ENCODE assay signal across 9 cellular contexts in genomic region chr2:113910110-113910717, GRCh38. TPM values are rescaled to one million over a fixed set of nuclear protein-coding genes. Genes with fewer than 3 reads are reported as not detected.
A peak's percentile ranks its signal among the peaks of the same experiment; 100 is the strongest.
DNase-seq lines count a peak whose midpoint lies in the region; ATAC-seq and TF ChIP-seq lines count a peak whose summit lies in the region.
"Had no signal": no experiment of that assay in that cellular context is flagged by ENCODE, and none has a peak within 500 bp of the region (broad histone marks: within the 10 kb centered on the region; RNA-seq: fewer than 3 reads in every experiment).

No MANE protein-coding gene starts in this region.

- dilution Hi-C loops in IMR-90 (cut with HindIII; ENCODE audit: low sequenced_read_pairs, unreplicated experiment) = no loop called here

- TF ChIP-seq CTCF in IMR-90 (conservative IDR thresholded peaks at IDR 0.05; ENCODE audit: low read depth, low read length) = no peak

- peaks cover 44 to 88% (median 60%) of the 10 kb centered on the region in 4 donors for H3K4me1 Mint-ChIP-seq in CD4-positive, alpha-beta memory T cell

- peaks cover 0 to 30% of the 10 kb centered on the region in 2 experiments; a peak in 2 of 4 replicates for H3K79me1 ChIP-seq in IMR-90 (ENCODE audit: low read depth in 1 of 2, low read length in 2 of 2)

- H3K27ac ChIP-seq in CD4-positive, alpha-beta memory T cell (ENCODE audit: low read depth, low read length) = peak overlapping the region; percentile 6
- no peak overlapping the region for H3K27ac ChIP-seq in IMR-90 (ENCODE audit: insufficient read depth, low read length)
- H3K27ac ChIP-seq: coronary artery had no signal

- H3K56ac ChIP-seq in IMR-90 (ENCODE audit: extremely low read depth, insufficient read depth, low read length) = no peak overlapping the region

- no peak overlapping the region for H2AFZ ChIP-seq in IMR-90 (replicated peaks; ENCODE audit: low read length, poor library complexity)

- no peak overlapping the region for H3K4ac ChIP-seq in IMR-90 (ENCODE audit: low read depth, low read length)

- H3K4me3 ChIP-seq in CD4-positive, alpha-beta memory T cell (ENCODE audit: low read length in 2 of 2) = no peak overlapping the region
- H3K4me3 ChIP-seq in IMR-90 (ENCODE audit: insufficient read depth, low read depth, low read length) = no peak overlapping the region
- H3K4me3 ChIP-seq: coronary artery had no signal

- H4K91ac ChIP-seq in IMR-90 (ENCODE audit: insufficient read depth, low read depth, low read length) = no peak overlapping the region

- H2BK15ac ChIP-seq in IMR-90 (ENCODE audit: low read depth, low read length) = no peak overlapping the region

- peak overlapping the region in 7 of 8 donors; percentile 52 to 88 (median 62) for H3K4me3 Mint-ChIP-seq in CD4-positive, alpha-beta memory T cell

- H2BK5ac ChIP-seq in IMR-90 (ENCODE audit: low read depth, low read length, poor library complexity, severe bottlenecking) = no peak overlapping the region

- no peak for ATAC-seq in IMR-90 (ENCODE audit: low read depth)

- no peak overlapping the region for H3K23ac ChIP-seq in IMR-90 (ENCODE audit: low read depth, low read length)

- H4K8ac ChIP-seq in IMR-90 (ENCODE audit: low read depth in 2 of 2, low read length in 2 of 2) = no peak overlapping the region

- no TSS peak for BruUV-seq in IMR-90 (replicated peaks; lab: Mats Ljungman, UMichigan)

- intact Hi-C loops in CD4-positive, alpha-beta memory T cell (cut with micrococcal nuclease) = loop anchor here (2.0 kb wide), 1 partner anchor 19 kb away; the partner anchor contains the start of gene ACTR3
- intact Hi-C loops in IMR-90 (cut with micrococcal nuclease) = no loop called here

- TF ChIP-seq RAD21 in IMR-90 (IDR thresholded peaks at IDR 0.05; ENCODE audit: low read length) = no peak

- peak overlapping the region; percentile 54 to 92 (median 80) for H3K27ac Mint-ChIP-seq in CD4-positive, alpha-beta memory T cell

- H3K36me3 ChIP-seq in CD4-positive, alpha-beta memory T cell (ENCODE audit: insufficient read depth, low read length) = peaks cover 10% of the 10 kb centered on the region
- peaks cover 7% of the 10 kb centered on the region for H3K36me3 ChIP-seq in IMR-90 (ENCODE audit: control insufficient read depth, insufficient read depth, low read length)

- H3K4me2 ChIP-seq in IMR-90 (ENCODE audit: low read depth, low read length) = no peak overlapping the region

- no peak overlapping the region for H2BK120ac ChIP-seq in IMR-90 (ENCODE audit: low read depth, low read length)

- peaks cover 84% of the 10 kb centered on the region for H3K4me1 ChIP-seq in CD4-positive, alpha-beta memory T cell (ENCODE audit: insufficient read depth, low read length)
- H3K4me1 ChIP-seq in IMR-90 (ENCODE audit: control insufficient read depth, insufficient read depth, low read length) = no peaks in the 10 kb centered on the region; the same call in 1 of the 2 replicates

- H2AK5ac ChIP-seq in IMR-90 (ENCODE audit: low read depth, low read length) = no peak overlapping the region

- no peaks in the 10 kb centered on the region for H3K27me3 ChIP-seq in CD4-positive, alpha-beta memory T cell (ENCODE audit: insufficient read depth, low read length)
- H3K27me3 ChIP-seq in IMR-90 (ENCODE audit: control insufficient read depth, insufficient read depth, low read length) = no peaks in the 10 kb centered on the region

- peaks cover 29 to 49% of the 10 kb centered on the region in 2 donors for H3K36me3 Mint-ChIP-seq in CD4-positive, alpha-beta memory T cell

- H3K27me3 Mint-ChIP-seq in CD4-positive, alpha-beta memory T cell = no peaks in the 10 kb centered on the region

- POLR2A ChIA-PET in CD4-positive, alpha-beta memory T cell (lab: Charles Lee; ENCODE audit: partially characterized antibody) = interaction anchor here (0.8 to 1.6 kb wide), 4 partner anchors 10 to 735 kb away, joined by 3 to 9 read pairs (median 3); no protein-coding TSS in a partner anchor
- POLR2A ChIA-PET in IMR-90 (lab: Charles Lee; ENCODE audit: unreplicated experiment) = no interaction called here

- in situ Hi-C loops in IMR-90 (cut with MboI; ENCODE audit: low sequenced_read_pairs) = no loop called here

- H3K9me3 Mint-ChIP-seq in CD4-positive, alpha-beta memory T cell = no peaks in the 10 kb centered on the region

- H2BK20ac ChIP-seq in IMR-90 (ENCODE audit: low read depth, low read length) = no peak overlapping the region

- no peaks in the 10 kb centered on the region for H3K9me3 ChIP-seq in CD4-positive, alpha-beta memory T cell (ENCODE audit: control insufficient read depth in 1 of 2, low read length in 2 of 2)
- H3K9me3 ChIP-seq in IMR-90 (ENCODE audit: control insufficient read depth, insufficient read depth, low read length) = no peaks in the 10 kb centered on the region

- no peak overlapping the region for H4K5ac ChIP-seq in IMR-90 (ENCODE audit: low read depth, low read length)

- H4K20me1 ChIP-seq in IMR-90 (ENCODE audit: insufficient read depth, low read length) = peaks cover 92% of the 10 kb centered on the region

- H3K18ac ChIP-seq in IMR-90 (ENCODE audit: low read depth, low read length) = no peak overlapping the region

- peak in 3 of 5 donors; percentile 15 to 90 (median 21) for DNase-seq in CD4-positive, alpha-beta memory T cell
- peak; percentile 19 for DNase-seq in IMR-90
- DNase-seq in activated naive CD4-positive, alpha-beta T cell treated with anti-CD3 and anti-CD28 coated beads, Interleukin-2, amount 50 U/mL, for 16 hours = peak; percentile 57
- peak; percentile 58 for DNase-seq in renal cortical epithelial cell (ENCODE audit: low read depth)
- DNase-seq in NCI-H2227 (lab: John Stamatoyannopoulos, UW; ENCODE audit: unreplicated experiment) = no peak
- no peak for DNase-seq in UCSD-AML1 (lab: John Stamatoyannopoulos, UW; ENCODE audit: unreplicated experiment)
- no peak for DNase-seq in NCI-H1417 treated with DMSO at 0.1 percent for 48 hours (lab: John Stamatoyannopoulos, UW)
- no peak for DNase-seq in NOMO-1 treated with DMSO at 0.1 percent for 48 hours (lab: John Stamatoyannopoulos, UW; ENCODE audit: unreplicated experiment)

- TF ChIP-seq POLR2A in IMR-90 (IDR thresholded peaks at IDR 0.05; ENCODE audit: low read depth, low read length) = no peak

- no peak overlapping the region for H3K14ac ChIP-seq in IMR-90 (replicated peaks; ENCODE audit: low read depth, low read length)

- H2AK9ac ChIP-seq in IMR-90 (replicated peaks; ENCODE audit: low read depth, low read length, poor library complexity) = no peak overlapping the region

- WGBS in IMR-90 (ENCODE audit: extremely low coverage in 2 of 2, insufficient read length in 1 of 2), 2 experiments = no CpG with 5 or more reads among the region's 5 CpGs

- peaks cover 10% of the 10 kb centered on the region for H3K9me1 ChIP-seq in IMR-90 (ENCODE audit: insufficient read depth, low read length)

- CTCF ChIA-PET in CD4-positive, alpha-beta memory T cell (lab: Charles Lee; ENCODE audit: partially characterized antibody) = interaction anchor here (1.1 kb wide), 1 partner anchor 16 kb away, joined by 3 read pairs; no protein-coding TSS in a partner anchor
- CTCF ChIA-PET in IMR-90 (lab: Yijun Ruan, JAX) = interaction anchor here (0.7 to 0.9 kb wide), 2 partner anchors 14 to 88 kb away, joined by 3 to 4 read pairs; no protein-coding TSS in a partner anchor

- H3K9ac ChIP-seq in IMR-90 (ENCODE audit: low read depth, low read length) = no peak overlapping the region

TF ChIP-seq in IMR-90, 13 proteins besides CTCF, POLR2A, EP300 and RAD21:
- TF ChIP-seq USF2 (IDR thresholded peaks at IDR 0.05; ENCODE audit: low read depth, low read length) (no peak), CHD1 (IDR thresholded peaks at IDR 0.05; ENCODE audit: low read depth, low read length) (no peak), RCOR1 (IDR thresholded peaks at IDR 0.05; ENCODE audit: insufficient replicate concordance, low read length) (no peak), NFE2L2 (IDR thresholded peaks at IDR 0.05; ENCODE audit: low read depth, low read length) (no peak), MAFK (IDR thresholded peaks at IDR 0.05; ENCODE audit: low read depth, low read length) (no peak), CEBPB (IDR thresholded peaks at IDR 0.05; ENCODE audit: low read depth, low read length) (no peak), FOS (IDR thresholded peaks at IDR 0.05; ENCODE audit: low read depth, low read length) (no peak), ELK1 (IDR thresholded peaks at IDR 0.05; ENCODE audit: borderline replicate concordance, low read depth, low read length) (no peak), BHLHE40 (IDR thresholded peaks at IDR 0.05; ENCODE audit: low read depth, low read length) (no peak), SMC3 (IDR thresholded peaks at IDR 0.05; ENCODE audit: low read depth, low read length) (no peak), MAZ (IDR thresholded peaks at IDR 0.05; ENCODE audit: borderline replicate concordance, low read depth, low read length) (no peak), RFX5 (IDR thresholded peaks at IDR 0.05; ENCODE audit: low read depth, low read length) (no peak), MXI1 (IDR thresholded peaks at IDR 0.05; ENCODE audit: borderline replicate concordance, low read depth, low read length) (no peak)

RNA-seq across cellular contexts. Expression of gene ACTR3, which starts 20.3 kb away (rescaled TPM):
- 100 to 1,000 TPM; 247 to 251 TPM for total RNA-seq in CD4-positive, alpha-beta memory T cell
- 100 to 1,000 TPM; 541 to 567 TPM for polyA plus RNA-seq in CD4-positive, alpha-beta memory T cell
- total RNA-seq in IMR-90 (2012; rRNA removed) = 307 and 645 TPM in 2 replicates
- 201 and 246 TPM in 2 replicates for polyA plus RNA-seq in IMR-90 (2012; rRNA removed)
- polyA plus RNA-seq in IMR-90 (2012; cell fraction: cytosol; rRNA removed) = 28.9 and 70.5 TPM in 2 replicates
- polyA plus RNA-seq in IMR-90 (2012; cell fraction: nucleus; rRNA removed; ENCODE audit: low replicate concordance) = 8.1 and 74.7 TPM in 2 replicates
- 456 and 486 TPM in 2 replicates for total RNA-seq in renal cortical epithelial cell

Comparison
In these comparisons a context has a peak if more than half of its experiments do, and no peak if none do; other contexts are left out.
1. DNase-seq: peak in CD4-positive, alpha-beta memory T cell (3 of 5), IMR-90 (single experiment), activated naive CD4-positive, alpha-beta T cell treated with anti-CD3 and anti-CD28 coated beads, Interleukin-2, amount 50 U/mL, for 16 hours (single experiment) and renal cortical epithelial cell (single experiment); none in NCI-H2227 (single experiment), UCSD-AML1 (single experiment), NCI-H1417 treated with DMSO at 0.1 percent for 48 hours (single experiment) and NOMO-1 treated with DMSO at 0.1 percent for 48 hours (single experiment).